In the genomic region with DNA sequence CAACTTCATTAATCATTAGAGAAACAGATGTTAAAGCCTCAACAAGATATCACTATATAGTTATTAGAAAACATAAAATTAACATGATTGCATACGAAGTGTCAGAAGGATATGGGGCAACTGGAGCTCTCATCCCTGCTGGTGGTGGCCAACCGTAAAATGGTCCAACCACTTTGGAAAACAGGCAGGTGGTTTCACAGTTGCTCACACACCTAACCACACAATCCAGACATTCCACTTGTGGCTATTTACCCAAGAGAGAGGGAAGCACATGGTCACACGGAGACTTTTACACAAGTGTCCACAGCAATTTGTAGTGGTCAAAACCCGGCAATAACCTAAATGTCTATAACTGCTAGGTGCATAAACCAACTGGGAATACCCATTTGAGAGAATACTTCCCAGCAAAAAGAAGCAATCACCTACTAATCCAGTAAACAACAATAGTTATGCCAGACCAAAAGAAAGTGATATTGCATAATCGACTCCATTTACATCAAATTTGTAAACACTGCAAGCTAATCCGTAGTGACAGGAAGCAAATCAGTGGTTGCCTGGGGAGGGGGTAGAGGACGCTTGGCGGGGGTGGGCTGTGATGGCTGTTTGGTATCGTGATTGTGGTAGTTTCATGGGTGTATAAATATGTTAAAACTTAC, we compare ENCODE assay signal across 17 cellular contexts.
DNase-seq lines count a peak whose midpoint lies in the region; ATAC-seq and TF ChIP-seq lines count a peak whose summit lies in the region.
"Had no signal": no experiment of that assay in that cellular context is flagged by ENCODE, and none has a peak within 500 bp of the region (broad histone marks: within the 10 kb centered on the region; RNA-seq: fewer than 3 reads in every experiment).

No MANE protein-coding gene starts in this region.

- peaks cover 42 to 84% of the 10 kb centered on the region in 2 experiments for H3K36me3 ChIP-seq in HEK293 (ENCODE audit: control insufficient read depth in 2 of 2, insufficient read depth in 1 of 2, low read length in 2 of 2)

- POLR2A ChIA-PET in HEK293 (lab: Yijun Ruan, JAX), result interaction anchor here (0.5 kb wide), 1 partner anchor 12 kb away, joined by 3 read pairs; no protein-coding TSS in a partner anchor

- no peak for TF ChIP-seq CTCF in HEK293 (tag by site-specific recombination; IDR thresholded peaks at IDR 0.05)

- no peak overlapping the region for H3K4me3 Mint-ChIP-seq in activated T-helper 1 cell treated with anti-CD3 and anti-CD28 coated beads, Interleukin-12 subunit alpha, Interleukin-12 subunit beta, Interleukin-2, Interleukin-4 antibody, amounts not matched to agents 30 ng/mL and 10 ng/mL and 1 ng/mL, durations not matched to agents 14 hours and 24 hours and 36 hours
- H3K4me3 Mint-ChIP-seq: B cell; CD4-positive, alpha-beta memory T cell had no signal

- H3K36me3 Mint-ChIP-seq in activated T-helper 1 cell treated with anti-CD3 and anti-CD28 coated beads, Interleukin-12 subunit alpha, Interleukin-12 subunit beta, Interleukin-2, Interleukin-4 antibody, amounts not matched to agents 30 ng/mL and 10 ng/mL and 1 ng/mL, durations not matched to agents 14 hours and 24 hours and 36 hours (ENCODE audit: low read depth), result peaks cover 25% of the 10 kb centered on the region

- no peak for ATAC-seq in GM19023 (IDR thresholded peaks at IDR 0.05; ENCODE audit: unreplicated experiment)
- ATAC-seq: HepG2 had no signal

- DNase-seq in ACHN, result peak; percentile 64
- peak; percentile 61 for DNase-seq in astrocyte of the hippocampus (ENCODE audit: low read depth, low spot score)
- DNase-seq in myocyte (ENCODE audit: low read depth), result peak; percentile 91
- DNase-seq in NCI-H2227 (lab: John Stamatoyannopoulos, UW; ENCODE audit: unreplicated experiment), result no peak
- DNase-seq in activated T-helper 1 cell treated with anti-CD3 and anti-CD28 coated beads, Interleukin-12 subunit alpha, Interleukin-12 subunit beta, Interleukin-2, Interleukin-4 antibody, amounts not matched to agents 30 ng/mL and 10 ng/mL and 1 ng/mL, durations not matched to agents 14 hours and 24 hours and 36 hours (ENCODE audit: low spot score), result no peak
- DNase-seq: CD4-positive, alpha-beta memory T cell; GF-D8; Karpas-422; NCI-H1436; NCI-H2029 treated with DMSO at 0.1 percent for 48 hours; NCI-H226; NCI-H748 treated with DMSO at 0.1 percent for 48 hours; PC-9 had no signal

- H3K4me3 ChIP-seq in HEK293 (ENCODE audit: low read depth, low read length), result no peak overlapping the region
- H3K4me3 ChIP-seq: PC-9 had no signal

- no peak overlapping the region for H3K27ac Mint-ChIP-seq in activated T-helper 1 cell treated with anti-CD3 and anti-CD28 coated beads, Interleukin-12 subunit alpha, Interleukin-12 subunit beta, Interleukin-2, Interleukin-4 antibody, amounts not matched to agents 30 ng/mL and 10 ng/mL and 1 ng/mL, durations not matched to agents 14 hours and 24 hours and 36 hours
- H3K27ac Mint-ChIP-seq: B cell had no signal

- no peaks in the 10 kb centered on the region for H3K9me3 ChIP-seq in HEK293 (ENCODE audit: control insufficient read depth, insufficient read depth, low read depth, low read length)

- H3K4me1 ChIP-seq in HEK293 (ENCODE audit: control insufficient read depth, insufficient read depth, low read length), result peaks cover 5% of the 10 kb centered on the region; the same call in 1 of the 2 replicates

- peaks cover 6% of the 10 kb centered on the region for H3K4me1 Mint-ChIP-seq in activated T-helper 1 cell treated with anti-CD3 and anti-CD28 coated beads, Interleukin-12 subunit alpha, Interleukin-12 subunit beta, Interleukin-2, Interleukin-4 antibody, amounts not matched to agents 30 ng/mL and 10 ng/mL and 1 ng/mL, durations not matched to agents 14 hours and 24 hours and 36 hours (ENCODE audit: low read depth)
- H3K4me1 Mint-ChIP-seq: B cell had no signal

- in situ Hi-C loops in ACHN (cut with HindIII; ENCODE audit: low pct_ligation_motif_present, low pct_unique_long_range_greater_than_20kb, low sequenced_read_pairs), result no loop called here

- no peaks in the 10 kb centered on the region for H3K27me3 Mint-ChIP-seq in activated T-helper 1 cell treated with anti-CD3 and anti-CD28 coated beads, Interleukin-12 subunit alpha, Interleukin-12 subunit beta, Interleukin-2, Interleukin-4 antibody, amounts not matched to agents 30 ng/mL and 10 ng/mL and 1 ng/mL, durations not matched to agents 14 hours and 24 hours and 36 hours (ENCODE audit: insufficient read depth)
- H3K27me3 Mint-ChIP-seq: B cell; CD4-positive, alpha-beta memory T cell had no signal

- intact Hi-C loops in activated T-helper 1 cell treated with anti-CD3 and anti-CD28 coated beads, Interleukin-12 subunit alpha, Interleukin-12 subunit beta, Interleukin-2, Interleukin-4 antibody, amounts not matched to agents 30 ng/mL and 10 ng/mL and 1 ng/mL, durations not matched to agents 14 hours and 24 hours and 36 hours (cut with micrococcal nuclease), result no loop called here

- no peak overlapping the region for H3K27ac ChIP-seq in HEK293 (ENCODE audit: extremely low read depth, low read depth, low read length)
- H3K27ac ChIP-seq: PC-9 had no signal

- CTCF ChIA-PET in HEK293 (lab: Yijun Ruan, JAX), result interaction anchor here (0.6 kb wide), 2 partner anchors 76 to 581 kb away, joined by 3 to 4 read pairs; no protein-coding TSS in a partner anchor

- H3K9me3 Mint-ChIP-seq in activated T-helper 1 cell treated with anti-CD3 and anti-CD28 coated beads, Interleukin-12 subunit alpha, Interleukin-12 subunit beta, Interleukin-2, Interleukin-4 antibody, amounts not matched to agents 30 ng/mL and 10 ng/mL and 1 ng/mL, durations not matched to agents 14 hours and 24 hours and 36 hours, result no peaks in the 10 kb centered on the region
- H3K9me3 Mint-ChIP-seq: CD4-positive, alpha-beta memory T cell had no signal

TF ChIP-seq in HEK293, 187 proteins besides CTCF, POLR2A, EP300 and RAD21:
- no peak for TF ChIP-seq ZNF324 (tag by site-specific recombination; IDR thresholded peaks at IDR 0.05)
- TF ChIP-seq ZNF449 (tag by site-specific recombination; IDR thresholded peaks at IDR 0.05), result peak; percentile 76
- no peak for TF ChIP-seq ZNF548 (tag by site-specific recombination; IDR thresholded peaks at IDR 0.05)
- TF ChIP-seq ZNF529 (tag by site-specific recombination; IDR thresholded peaks at IDR 0.05; ENCODE audit: insufficient replicate concordance), result no peak
- no peak for TF ChIP-seq ZNF768 (tag by site-specific recombination; IDR thresholded peaks at IDR 0.05)

Comparison
In these comparisons a context has a peak if more than half of its experiments do, and no peak if none do; other contexts are left out.
1. DNase-seq: peak in ACHN (single experiment), astrocyte of the hippocampus (single experiment) and myocyte (single experiment); none in NCI-H2227 (single experiment) and activated T-helper 1 cell treated with anti-CD3 and anti-CD28 coated beads, Interleukin-12 subunit alpha, Interleukin-12 subunit beta, Interleukin-2, Interleukin-4 antibody, amounts not matched to agents 30 ng/mL and 10 ng/mL and 1 ng/mL, durations not matched to agents 14 hours and 24 hours and 36 hours (single experiment).